In genomic region chr16:56626685-56627084, GRCh38 we compare ENCODE assay signal across 1 cellular context.
TF ChIP-seq lines count a peak whose summit lies in the region.

No MANE protein-coding gene starts in this region.

TF ChIP-seq in WTC11, 78 proteins besides CTCF, POLR2A, EP300 and RAD21 (continued from another document):
- no peak for TF ChIP-seq ARID4B (CRISPR knock-in tag; IDR thresholded peaks at IDR 0.05; ENCODE audit: borderline replicate concordance)
- TF ChIP-seq IRF1 (CRISPR knock-in tag; IDR thresholded peaks at IDR 0.05): no peak
- no peak for TF ChIP-seq ZNF416 (CRISPR knock-in tag; IDR thresholded peaks at IDR 0.05)
- TF ChIP-seq RELA (CRISPR knock-in tag; IDR thresholded peaks at IDR 0.05; ENCODE audit: borderline replicate concordance): no peak
- TF ChIP-seq ZSCAN18 (CRISPR knock-in tag; IDR thresholded peaks at IDR 0.05): no peak
- TF ChIP-seq, protein P1, sequence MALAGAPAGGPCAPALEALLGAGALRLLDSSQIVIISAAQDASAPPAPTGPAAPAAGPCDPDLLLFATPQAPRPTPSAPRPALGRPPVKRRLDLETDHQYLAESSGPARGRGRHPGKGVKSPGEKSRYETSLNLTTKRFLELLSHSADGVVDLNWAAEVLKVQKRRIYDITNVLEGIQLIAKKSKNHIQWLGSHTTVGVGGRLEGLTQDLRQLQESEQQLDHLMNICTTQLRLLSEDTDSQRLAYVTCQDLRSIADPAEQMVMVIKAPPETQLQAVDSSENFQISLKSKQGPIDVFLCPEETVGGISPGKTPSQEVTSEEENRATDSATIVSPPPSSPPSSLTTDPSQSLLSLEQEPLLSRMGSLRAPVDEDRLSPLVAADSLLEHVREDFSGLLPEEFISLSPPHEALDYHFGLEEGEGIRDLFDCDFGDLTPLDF (CRISPR knock-in tag; IDR thresholded peaks at IDR 0.05): no peak
- TF ChIP-seq PREB (CRISPR knock-in tag; IDR thresholded peaks at IDR 0.05; ENCODE audit: borderline replicate concordance): no peak
- TF ChIP-seq FOXP1 (CRISPR knock-in tag; IDR thresholded peaks at IDR 0.05; ENCODE audit: borderline replicate concordance): no peak
